ENCODE assay signal across 19 cellular contexts in the genomic region with DNA sequence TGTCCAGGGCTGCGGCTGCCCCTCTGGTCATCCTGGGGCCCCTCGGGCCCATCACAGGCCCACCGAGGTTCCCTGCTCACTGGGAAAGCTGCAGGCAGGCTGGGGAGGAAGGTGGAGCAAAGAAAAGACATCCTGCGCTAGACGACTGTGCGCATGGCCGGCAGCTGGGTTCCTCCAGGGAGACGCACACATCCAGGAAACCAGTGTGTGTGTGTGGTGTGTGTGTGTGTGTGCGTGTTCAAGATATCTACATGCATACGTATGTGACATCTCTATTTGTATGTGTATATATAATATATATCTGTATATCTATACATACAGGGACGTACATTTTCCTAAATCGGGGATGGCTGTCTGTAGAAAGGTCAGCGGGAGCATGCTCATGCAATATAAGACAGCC.
DNase-seq lines count a peak whose midpoint lies in the region; ATAC-seq, FAIRE-seq and TF ChIP-seq lines count a peak whose summit lies in the region.
"Had no signal": no experiment of that assay in that cellular context is flagged by ENCODE, and none has a peak within 500 bp of the region (broad histone marks: within the 10 kb centered on the region; RNA-seq: fewer than 3 reads in every experiment).

No MANE protein-coding gene starts in this region.

- H3K27me3 Mint-ChIP-seq in activated T-helper 2 cell treated with anti-CD3 and anti-CD28 coated beads, Interferon-gamma antibody, Interleukin-2, Interleukin-4, amounts not matched to agents 10 μg/mL and 5 μg/mL and 100 μg/mL, durations not matched to agents 14 hours and 24 hours and 36 hours (ENCODE audit: low read depth), result no peaks in the 10 kb centered on the region
- H3K27me3 Mint-ChIP-seq: activated naive CD8-positive, alpha-beta T cell treated with anti-CD3 and anti-CD28 coated beads for 36 hours; B cell had no signal

- no peaks in the 10 kb centered on the region for H3K9me3 Mint-ChIP-seq in activated T-helper 2 cell treated with anti-CD3 and anti-CD28 coated beads, Interferon-gamma antibody, Interleukin-2, Interleukin-4, amounts not matched to agents 10 μg/mL and 5 μg/mL and 100 μg/mL, durations not matched to agents 14 hours and 24 hours and 36 hours
- H3K9me3 Mint-ChIP-seq: activated naive CD8-positive, alpha-beta T cell treated with anti-CD3 and anti-CD28 coated beads for 36 hours; T-helper 2 cell treated with Interferon-gamma antibody and Interleukin-4, amounts not matched to agents 5 μg/mL and 100 μg/mL, for 36 hours had no signal

- ATAC-seq in GM18519 (IDR thresholded peaks at IDR 0.05; ENCODE audit: low FRiP score, unreplicated experiment), result no peak

- intact Hi-C loops in activated T-helper 2 cell treated with anti-CD3 and anti-CD28 coated beads, Interferon-gamma antibody, Interleukin-2, Interleukin-4, amounts not matched to agents 10 μg/mL and 5 μg/mL and 100 μg/mL, durations not matched to agents 14 hours and 24 hours and 36 hours (cut with micrococcal nuclease), result no loop called here

- H3K36me3 ChIP-seq in rectal smooth muscle tissue (ENCODE audit: control insufficient read depth, insufficient read depth, low read length), result no peaks in the 10 kb centered on the region

- peaks cover 17% of the 10 kb centered on the region for H3K4me1 ChIP-seq in rectal smooth muscle tissue (ENCODE audit: control insufficient read depth, insufficient read depth, low read length)

- H3K27ac ChIP-seq in rectal smooth muscle tissue (ENCODE audit: low read depth, low read length), result peak overlapping the region; percentile 50
- H3K27ac ChIP-seq: KMS-11 had no signal

- no peak for TF ChIP-seq CTCF in foreskin fibroblast (IDR thresholded peaks at IDR 0.05; ENCODE audit: low read depth, low read length)

- no peak overlapping the region for H3K4me3 Mint-ChIP-seq in activated T-helper 2 cell treated with anti-CD3 and anti-CD28 coated beads, Interferon-gamma antibody, Interleukin-2, Interleukin-4, amounts not matched to agents 10 μg/mL and 5 μg/mL and 100 μg/mL, durations not matched to agents 14 hours and 24 hours and 36 hours (ENCODE audit: low read depth)
- H3K4me3 Mint-ChIP-seq: activated naive CD8-positive, alpha-beta T cell treated with anti-CD3 and anti-CD28 coated beads for 36 hours; B cell; T-helper 2 cell treated with Interferon-gamma antibody and Interleukin-4, amounts not matched to agents 5 μg/mL and 100 μg/mL, for 36 hours had no signal

- peaks cover 7% of the 10 kb centered on the region for H3K36me3 Mint-ChIP-seq in activated T-helper 2 cell treated with anti-CD3 and anti-CD28 coated beads, Interferon-gamma antibody, Interleukin-2, Interleukin-4, amounts not matched to agents 10 μg/mL and 5 μg/mL and 100 μg/mL, durations not matched to agents 14 hours and 24 hours and 36 hours (ENCODE audit: low read depth)

- H3K9ac ChIP-seq in rectal smooth muscle tissue (ENCODE audit: low read length), result no peak overlapping the region
- H3K9ac ChIP-seq: KMS-11 had no signal

- H3K4me3 ChIP-seq in foreskin fibroblast (ENCODE audit: low read depth in 1 of 2, low read length in 2 of 2), result no peak overlapping the region
- no peak overlapping the region for H3K4me3 ChIP-seq in rectal smooth muscle tissue (ENCODE audit: low read length)

- no peak for FAIRE-seq in GM19239 (lab: Jason Lieb, UNC)
- FAIRE-seq: urothelium cell line had no signal

- no peaks in the 10 kb centered on the region for H3K4me1 Mint-ChIP-seq in activated T-helper 2 cell treated with anti-CD3 and anti-CD28 coated beads, Interferon-gamma antibody, Interleukin-2, Interleukin-4, amounts not matched to agents 10 μg/mL and 5 μg/mL and 100 μg/mL, durations not matched to agents 14 hours and 24 hours and 36 hours (ENCODE audit: low read depth)
- H3K4me1 Mint-ChIP-seq: activated naive CD8-positive, alpha-beta T cell treated with anti-CD3 and anti-CD28 coated beads for 36 hours; B cell had no signal

- DNase-seq in AG20443 (ENCODE audit: low spot score), result peak; percentile 38
- DNase-seq in UCSD-AML1 (lab: John Stamatoyannopoulos, UW; ENCODE audit: unreplicated experiment), result peak; percentile 37
- DNase-seq in foreskin fibroblast, result peak; percentile 61 to 76
- no peak for DNase-seq in activated T-helper 2 cell treated with anti-CD3 and anti-CD28 coated beads, Interferon-gamma antibody, Interleukin-2, Interleukin-4, amounts not matched to agents 10 μg/mL and 5 μg/mL and 100 μg/mL, durations not matched to agents 14 hours and 24 hours and 36 hours (ENCODE audit: low spot score)
- DNase-seq in GM19239 (ENCODE audit: insufficient read length, low spot score), result no peak
- no peak for DNase-seq in NAMALWA (ENCODE audit: low spot score)
- DNase-seq: activated CD4-positive, CD25-positive, alpha-beta regulatory T cell; activated CD8-positive, alpha-beta memory T cell treated with anti-CD3 and anti-CD28 coated beads for 24 hours; activated naive CD8-positive, alpha-beta T cell treated with anti-CD3 and anti-CD28 coated beads for 36 hours; HCEC 1CT; kidney glomerular epithelial cell; NCI-H1048; NCI-H526 treated with DMSO at 0.1 percent for 48 hours had no signal

- no peaks in the 10 kb centered on the region for H3K27me3 ChIP-seq in rectal smooth muscle tissue (ENCODE audit: control insufficient read depth, insufficient read depth, low read length)

- H3K27ac Mint-ChIP-seq in activated T-helper 2 cell treated with anti-CD3 and anti-CD28 coated beads, Interferon-gamma antibody, Interleukin-2, Interleukin-4, amounts not matched to agents 10 μg/mL and 5 μg/mL and 100 μg/mL, durations not matched to agents 14 hours and 24 hours and 36 hours, result no peak overlapping the region
- H3K27ac Mint-ChIP-seq: activated naive CD8-positive, alpha-beta T cell treated with anti-CD3 and anti-CD28 coated beads for 36 hours; B cell; T-helper 2 cell treated with Interferon-gamma antibody and Interleukin-4, amounts not matched to agents 5 μg/mL and 100 μg/mL, for 36 hours had no signal

Comparison
In these comparisons a context has a peak if more than half of its experiments do, and no peak if none do; other contexts are left out.
1. DNase-seq: peak in AG20443 (single experiment), UCSD-AML1 (single experiment) and foreskin fibroblast (2 of 2); none in activated T-helper 2 cell treated with anti-CD3 and anti-CD28 coated beads, Interferon-gamma antibody, Interleukin-2, Interleukin-4, amounts not matched to agents 10 μg/mL and 5 μg/mL and 100 μg/mL, durations not matched to agents 14 hours and 24 hours and 36 hours (single experiment), GM19239 (single experiment) and NAMALWA (single experiment).